In genomic region chr22:43159484-43160178, GRCh38 we compare ENCODE assay signal across 1 cellular context.
TF ChIP-seq lines count a peak whose summit lies in the region.

No MANE protein-coding gene starts in this region.

TF ChIP-seq in K562, 482 proteins besides CTCF, POLR2A, EP300 and RAD21:
- TF ChIP-seq SNAPC5 (CRISPR knock-in tag; IDR thresholded peaks at IDR 0.05) (no peak), ARID2 (IDR thresholded peaks at IDR 0.05) (no peak), HNRNPH1 (optimal IDR thresholded peaks at IDR 0.05; ENCODE audit: low read depth, low read length) (no peak), NUFIP1 (IDR thresholded peaks at IDR 0.05; ENCODE audit: partially characterized antibody) (no peak), ZNF124 (CRISPR knock-in tag; IDR thresholded peaks at IDR 0.05) (no peak), ESRRB (CRISPR knock-in tag; IDR thresholded peaks at IDR 0.05; ENCODE audit: borderline replicate concordance) (no peak), ZNF354B (CRISPR knock-in tag; IDR thresholded peaks at IDR 0.05) (no peak), ZBTB11 (CRISPR knock-in tag; IDR thresholded peaks at IDR 0.05) (no peak)
TF ChIP-seq in K562: peak in this region for 0.
